10 cellular contexts compared by ENCODE assay signal in genomic region chr17:28043296-28043695, GRCh38. TPM values are rescaled to one million over a fixed set of nuclear protein-coding genes. Genes with fewer than 3 reads are reported as not detected.
DNase-seq lines count a peak whose midpoint lies in the region; ATAC-seq, FAIRE-seq and TF ChIP-seq lines count a peak whose summit lies in the region.
"Had no signal": no experiment of that assay in that cellular context is flagged by ENCODE, and none has a peak within 500 bp of the region (broad histone marks: within the 10 kb centered on the region; RNA-seq: fewer than 3 reads in every experiment).

No MANE protein-coding gene starts in this region.

- H2AFZ ChIP-seq in GM23338 (no peak overlapping the region), mesenchymal stem cell (ENCODE audit: low read depth, low read length) (no peak overlapping the region)

- peaks cover 3% of the 10 kb centered on the region for H3K79me1 ChIP-seq in mesenchymal stem cell (replicated peaks; ENCODE audit: low read length, poor library complexity, severe bottlenecking)

- no peak overlapping the region for H3K27ac ChIP-seq in GM23338 (ENCODE audit: low read depth)
- no peak overlapping the region for H3K27ac ChIP-seq in mesenchymal stem cell (ENCODE audit: low read length, poor library complexity, severe bottlenecking)
- H3K27ac ChIP-seq: neutrophil had no signal

- peaks cover 60% of the 10 kb centered on the region for H3K4me1 ChIP-seq in GM23338 (ENCODE audit: insufficient read depth)
- peaks cover 45% of the 10 kb centered on the region for H3K4me1 ChIP-seq in adipocyte (ENCODE audit: control insufficient read depth, insufficient read depth, low read length)
- H3K4me1 ChIP-seq in mesenchymal stem cell (ENCODE audit: control insufficient read depth, insufficient read depth, low read depth, low read length), result peaks cover 7% of the 10 kb centered on the region

- no peak overlapping the region for H3K27ac Mint-ChIP-seq in GM23338

- no peak overlapping the region for H2BK120ac ChIP-seq in mesenchymal stem cell (ENCODE audit: low read depth, low read length)

- peak overlapping the region; percentile 74 for H3K4me2 ChIP-seq in GM23338
- H3K4me2 ChIP-seq in mesenchymal stem cell (ENCODE audit: low read length, poor library complexity, severe bottlenecking), result peak overlapping the region; percentile 51

- H2AK5ac ChIP-seq in mesenchymal stem cell (ENCODE audit: low read length, severe bottlenecking), result no peak overlapping the region

- no peak overlapping the region for H2BK15ac ChIP-seq in mesenchymal stem cell (ENCODE audit: low read depth, poor library complexity, severe bottlenecking)

- H4K91ac ChIP-seq in mesenchymal stem cell (ENCODE audit: low read length), result no peak overlapping the region

- no peaks in the 10 kb centered on the region for H3K27me3 ChIP-seq in GM23338 (ENCODE audit: insufficient read depth)
- no peaks in the 10 kb centered on the region for H3K27me3 ChIP-seq in adipocyte (replicated peaks; ENCODE audit: control insufficient read depth, insufficient read depth, low read length)
- no peaks in the 10 kb centered on the region for H3K27me3 ChIP-seq in mesenchymal stem cell (ENCODE audit: control insufficient read depth in 1 of 2, insufficient read depth in 1 of 2, low read length in 2 of 2)

- H3K79me2 ChIP-seq in GM23338 (replicated peaks; ENCODE audit: insufficient read depth), result peaks cover 64% of the 10 kb centered on the region

- no peak overlapping the region for H3K18ac ChIP-seq in mesenchymal stem cell (ENCODE audit: low read depth in 1 of 2, low read length in 2 of 2)

- no peaks in the 10 kb centered on the region for H3K36me3 ChIP-seq in GM23338 (ENCODE audit: insufficient read depth)
- no peaks in the 10 kb centered on the region for H3K36me3 ChIP-seq in adipocyte (ENCODE audit: control insufficient read depth, insufficient read depth, low read length, severe bottlenecking)
- H3K36me3 ChIP-seq in mesenchymal stem cell (ENCODE audit: control insufficient read depth in 1 of 2, insufficient read depth in 2 of 2, low read depth in 1 of 2, low read length in 2 of 2), result peaks cover 7% of the 10 kb centered on the region in 2 experiments
- H3K36me3 ChIP-seq: neutrophil had no signal

- H3K9me3 Mint-ChIP-seq in GM23338, result no peaks in the 10 kb centered on the region

- H3F3A ChIP-seq in GM23338 (replicated peaks; ENCODE audit: low read depth), result no peaks in the 10 kb centered on the region

- no peak overlapping the region for H2BK12ac ChIP-seq in mesenchymal stem cell (ENCODE audit: low read length in 2 of 2)

- H3K9me2 ChIP-seq in GM23338 (ENCODE audit: insufficient read depth), result no peaks in the 10 kb centered on the region

- ATAC-seq in GM23338, result no peak

- peaks cover 6% of the 10 kb centered on the region for H3K27me3 Mint-ChIP-seq in GM23338 (ENCODE audit: insufficient read depth, low read depth, poor library complexity)

- H3K36me3 Mint-ChIP-seq in GM23338 (ENCODE audit: low read depth), result peaks cover 19% of the 10 kb centered on the region

- WGBS in mesenchymal stem cell, result 100% methylated on average over 3 of the region's 3 CpGs

- H3K23ac ChIP-seq in mesenchymal stem cell (ENCODE audit: low read length in 2 of 2), result no peak overlapping the region

- 0 out of 2 replicates have a peak, but pooled peaks cover 7% of the 10 kb centered on the region for H4K20me1 ChIP-seq in GM23338 (replicated peaks; ENCODE audit: insufficient read depth)

- H3K4me3 ChIP-seq in AG09309 (ENCODE audit: control insufficient read depth, low read depth, low read length) (peak overlapping the region; percentile 5; the same call in 1 of the 2 replicates), GM23338 (peak overlapping the region; percentile 65), adipocyte (ENCODE audit: low read length) (peak overlapping the region; percentile 61), mesenchymal stem cell (ENCODE audit: insufficient read depth in 1 of 2, low read depth in 1 of 2, low read length in 2 of 2) (peak overlapping the region in 1 of 2 experiments; percentile 83)

- H3K9ac ChIP-seq in adipocyte (ENCODE audit: low read length) (no peak overlapping the region), mesenchymal stem cell (ENCODE audit: low read length) (no peak overlapping the region)

- H3K4ac ChIP-seq in mesenchymal stem cell (ENCODE audit: low read depth in 1 of 2, low read length in 2 of 2), result no peak overlapping the region

- peaks cover 58% of the 10 kb centered on the region for H3K4me1 Mint-ChIP-seq in GM23338

- no peak for DNase-seq in AG09309 (ENCODE audit: low read depth)
- DNase-seq in GM23338 (ENCODE audit: low spot score), result no peak
- DNase-seq in adipocyte (ENCODE audit: low read depth), result no peak
- DNase-seq in mesenchymal stem cell, result no peak
- no peak for DNase-seq in amygdala (lab: John Stamatoyannopoulos, UW)
- DNase-seq in NCI-H748 (lab: John Stamatoyannopoulos, UW; ENCODE audit: unreplicated experiment), result no peak
- no peak for DNase-seq in stimulated activated CD4-positive, alpha-beta T cell treated with anti-CD3 and anti-CD28 coated beads, Interleukin-4, amount 100 ng/mL, for 24 hours
- DNase-seq in HTR-8/SVneo (ENCODE audit: insufficient read length, low spot score), result no peak
- DNase-seq: activated CD4-positive, alpha-beta T cell treated with anti-CD3 and anti-CD28 coated beads for 48 hours had no signal

- H3K4me3 Mint-ChIP-seq in GM23338, result peak overlapping the region; percentile 95

- H3K9me3 ChIP-seq in adipocyte (ENCODE audit: control insufficient read depth, low read length) (no peaks in the 10 kb centered on the region), mesenchymal stem cell (ENCODE audit: control insufficient read depth, low read length) (no peaks in the 10 kb centered on the region)
- H3K9me3 ChIP-seq: neutrophil had no signal

- no peak overlapping the region for H2BK5ac ChIP-seq in mesenchymal stem cell (ENCODE audit: low read depth, low read length, poor library complexity, severe bottlenecking)

- FAIRE-seq in HTR-8/SVneo (lab: Jason Lieb, UNC), result no peak

- no peak overlapping the region for H4K8ac ChIP-seq in mesenchymal stem cell (ENCODE audit: low read length)

- no peak overlapping the region for H3K14ac ChIP-seq in mesenchymal stem cell (ENCODE audit: low read length in 2 of 2)

- TF ChIP-seq CTCF in AG09309 (IDR thresholded peaks at IDR 0.05; ENCODE audit: control insufficient read depth, insufficient read depth, low read depth, low read length, missing control alignments) (no peak), GM23338 (conservative IDR thresholded peaks at IDR 0.05; ENCODE audit: low read depth in 2 of 2) (no peak)

TF ChIP-seq in GM23338, 12 proteins besides CTCF, POLR2A, EP300 and RAD21 (continues in another document):
- TF ChIP-seq ZNF114 (CRISPR knock-in tag; IDR thresholded peaks at IDR 0.05) (no peak), STAT1 (IDR thresholded peaks at IDR 0.05; ENCODE audit: unreplicated experiment) (no peak), EZH2phosphoT487 (IDR thresholded peaks at IDR 0.05; ENCODE audit: unreplicated experiment) (no peak), NANOG (IDR thresholded peaks at IDR 0.05; ENCODE audit: borderline replicate concordance) (no peak), POLR2AphosphoS5 (IDR thresholded peaks at IDR 0.05; ENCODE audit: low read depth) (no peak), CREB1 (CRISPR knock-in tag; IDR thresholded peaks at IDR 0.05; ENCODE audit: low read depth) (no peak), REST (IDR thresholded peaks at IDR 0.05; ENCODE audit: unreplicated experiment) (no peak), ZNF331 (CRISPR knock-in tag; IDR thresholded peaks at IDR 0.05; ENCODE audit: low read depth) (no peak), EZH2 (IDR thresholded peaks at IDR 0.05; ENCODE audit: low read depth, unreplicated experiment) (no peak)

RNA-seq across cellular contexts. Expression of gene NLK, which starts 0.8 kb away (rescaled TPM):
- total RNA-seq in GM23338 (2014; rRNA removed; shearing (Covaris generic)), result 67.7 and 78.5 TPM in 2 replicates
- polyA plus RNA-seq in GM23338 (2016; fragmentation: Nextera tagmentation; extraction: Ambion mirVana), result 31.9 and 34.7 TPM in 2 replicates
- polyA plus RNA-seq in mesenchymal stem cell (2013, experiment 1 of 2), result 11.4 TPM
- 12.1 TPM for polyA plus RNA-seq in mesenchymal stem cell (2013, experiment 2 of 2)
